In the genomic region with DNA sequence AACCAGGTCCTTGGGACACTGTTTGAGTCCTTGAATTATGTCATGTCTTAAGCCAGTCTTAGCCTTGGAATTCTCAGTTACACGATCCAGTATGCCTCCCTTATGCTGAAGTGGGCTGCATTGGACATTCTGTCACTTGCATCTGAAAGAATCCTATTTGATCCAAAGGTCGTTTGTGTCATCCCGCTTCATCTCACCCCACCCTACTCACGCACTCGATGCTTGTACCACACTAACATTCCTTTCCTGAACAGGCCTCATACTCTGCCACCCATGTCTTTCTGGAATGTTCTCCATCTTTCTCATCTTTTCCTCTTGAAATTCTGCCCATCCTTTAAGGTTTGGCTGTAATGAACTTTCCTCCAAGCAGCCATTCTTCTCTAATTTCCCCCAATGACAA, we compare ENCODE assay signal across 1 cellular context.
TF ChIP-seq lines count a peak whose summit lies in the region.

No MANE protein-coding gene starts in this region.

TF ChIP-seq in HepG2, 621 proteins besides CTCF, POLR2A, EP300 and RAD21:
- TF ChIP-seq DMAP1 (CRISPR knock-in tag; IDR thresholded peaks at IDR 0.05) (no peak), ZBTB33 (CRISPR knock-in tag; IDR thresholded peaks at IDR 0.05) (0 out of 2 replicates have a peak, but pooled peaks have one; percentile 11)
